ENCODE assay signal across 1 cellular context in the genomic region with DNA sequence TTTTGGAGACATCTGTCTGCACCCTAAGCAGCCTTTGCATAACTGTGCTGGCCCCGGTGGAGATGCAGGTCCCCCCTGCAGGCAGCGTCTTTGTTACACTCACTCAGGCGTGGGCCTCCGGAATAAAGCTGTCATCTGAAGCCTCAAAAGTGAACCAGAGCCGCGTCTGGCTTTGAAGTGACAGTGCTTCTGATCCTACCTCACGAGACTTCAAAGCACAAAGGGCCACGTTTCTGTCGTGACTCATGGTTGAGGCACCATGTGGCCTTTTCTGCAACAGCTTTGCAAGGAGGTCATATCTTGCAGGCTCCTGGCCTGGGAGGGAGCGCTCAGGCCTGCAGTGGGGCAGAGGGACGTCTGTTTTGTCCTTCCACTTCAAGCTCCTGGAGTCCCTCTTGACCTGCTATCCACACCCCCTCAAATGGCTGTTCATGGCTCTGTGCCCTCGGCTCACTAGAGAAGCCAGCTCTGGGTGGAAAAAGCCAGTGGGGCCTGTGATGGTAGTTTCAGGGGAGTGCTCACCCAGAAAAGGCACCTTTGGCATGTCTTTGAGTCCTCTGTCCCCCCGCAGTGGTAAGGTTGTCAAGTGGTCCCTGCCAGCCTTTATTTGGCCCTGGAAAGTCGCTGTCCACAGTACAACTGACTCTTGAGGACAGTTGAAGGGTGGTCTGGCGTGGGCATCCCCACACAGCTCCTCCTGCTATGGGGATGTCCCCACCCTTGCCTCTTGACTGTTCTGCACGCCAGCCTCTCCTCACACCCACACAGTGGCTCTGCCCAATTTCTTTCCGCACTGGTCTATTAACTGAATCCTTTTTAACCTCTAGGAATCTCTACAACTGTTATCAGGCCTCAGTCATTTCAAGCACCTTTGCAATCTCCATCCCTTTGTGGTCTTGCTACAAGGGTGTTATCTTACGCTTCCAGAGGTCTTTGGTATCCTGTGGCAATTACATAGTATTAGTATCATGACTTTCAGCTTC.
TF ChIP-seq lines count a peak whose summit lies in the region.

No MANE protein-coding gene starts in this region.

TF ChIP-seq in K562, 482 proteins besides CTCF, POLR2A, EP300 and RAD21 (continued from another document):
- TF ChIP-seq JUND (IDR thresholded peaks at IDR 0.05; ENCODE audit: borderline replicate concordance, low read depth, low read length), result peak; percentile 70; the same call in 1 of the 2 replicates
- TF ChIP-seq JUND (tag; IDR thresholded peaks at IDR 0.05; ENCODE audit: borderline replicate concordance, low read depth, low read length), result peak; percentile 45; the same call in 1 of the 3 replicates
- TF ChIP-seq FOXM1 (IDR thresholded peaks at IDR 0.05; ENCODE audit: low read depth), result 0 out of 2 replicates have a peak, but pooled peaks have one; percentile 14
- no peak for TF ChIP-seq FOXM1 (CRISPR knock-in tag; IDR thresholded peaks at IDR 0.05; ENCODE audit: low read depth)
- TF ChIP-seq, protein P1, sequence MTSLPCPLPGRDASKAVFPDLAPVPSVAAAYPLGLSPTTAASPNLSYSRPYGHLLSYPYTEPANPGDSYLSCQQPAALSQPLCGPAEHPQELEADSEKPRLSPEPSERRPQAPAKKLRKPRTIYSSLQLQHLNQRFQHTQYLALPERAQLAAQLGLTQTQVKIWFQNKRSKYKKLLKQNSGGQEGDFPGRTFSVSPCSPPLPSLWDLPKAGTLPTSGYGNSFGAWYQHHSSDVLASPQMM (CRISPR knock-in tag; IDR thresholded peaks at IDR 0.05), result no peak
- TF ChIP-seq ATF7 (IDR thresholded peaks at IDR 0.05), result no peak
- TF ChIP-seq ZNF79 (CRISPR knock-in tag; IDR thresholded peaks at IDR 0.05; ENCODE audit: low read depth), result no peak
- TF ChIP-seq, protein P2, sequence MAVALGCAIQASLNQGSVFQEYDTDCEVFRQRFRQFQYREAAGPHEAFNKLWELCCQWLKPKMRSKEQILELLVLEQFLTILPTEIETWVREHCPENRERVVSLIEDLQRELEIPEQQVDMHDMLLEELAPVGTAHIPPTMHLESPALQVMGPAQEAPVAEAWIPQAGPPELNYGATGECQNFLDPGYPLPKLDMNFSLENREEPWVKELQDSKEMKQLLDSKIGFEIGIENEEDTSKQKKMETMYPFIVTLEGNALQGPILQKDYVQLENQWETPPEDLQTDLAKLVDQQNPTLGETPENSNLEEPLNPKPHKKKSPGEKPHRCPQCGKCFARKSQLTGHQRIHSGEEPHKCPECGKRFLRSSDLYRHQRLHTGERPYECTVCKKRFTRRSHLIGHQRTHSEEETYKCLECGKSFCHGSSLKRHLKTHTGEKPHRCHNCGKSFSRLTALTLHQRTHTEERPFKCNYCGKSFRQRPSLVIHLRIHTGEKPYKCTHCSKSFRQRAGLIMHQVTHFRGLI (CRISPR knock-in tag; IDR thresholded peaks at IDR 0.05), result no peak
- TF ChIP-seq ZNF274 (IDR thresholded peaks at IDR 0.05; ENCODE audit: borderline replicate concordance, low read depth, low read length), result no peak
- no peak for TF ChIP-seq SMAD1 (IDR thresholded peaks at IDR 0.05; ENCODE audit: low read depth, low read length, partially characterized antibody)
- no peak for TF ChIP-seq GTF2E2 (tag; IDR thresholded peaks at IDR 0.05)
- TF ChIP-seq, protein P3, sequence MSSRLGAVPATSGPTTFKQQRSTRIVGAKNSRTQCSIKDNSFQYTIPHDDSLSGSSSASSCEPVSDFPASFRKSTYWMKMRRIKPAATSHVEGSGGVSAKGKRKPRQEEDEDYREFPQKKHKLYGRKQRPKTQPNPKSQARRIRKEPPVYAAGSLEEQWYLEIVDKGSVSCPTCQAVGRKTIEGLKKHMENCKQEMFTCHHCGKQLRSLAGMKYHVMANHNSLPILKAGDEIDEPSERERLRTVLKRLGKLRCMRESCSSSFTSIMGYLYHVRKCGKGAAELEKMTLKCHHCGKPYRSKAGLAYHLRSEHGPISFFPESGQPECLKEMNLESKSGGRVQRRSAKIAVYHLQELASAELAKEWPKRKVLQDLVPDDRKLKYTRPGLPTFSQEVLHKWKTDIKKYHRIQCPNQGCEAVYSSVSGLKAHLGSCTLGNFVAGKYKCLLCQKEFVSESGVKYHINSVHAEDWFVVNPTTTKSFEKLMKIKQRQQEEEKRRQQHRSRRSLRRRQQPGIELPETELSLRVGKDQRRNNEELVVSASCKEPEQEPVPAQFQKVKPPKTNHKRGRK (tag; IDR thresholded peaks at IDR 0.05), result no peak
- no peak for TF ChIP-seq PCBP2 (IDR thresholded peaks at IDR 0.05; ENCODE audit: low read depth, low read length, poor library complexity, severe bottlenecking)
- TF ChIP-seq EGR1 (conservative IDR thresholded peaks at IDR 0.05), result no peak
- TF ChIP-seq CBX8 (IDR thresholded peaks at IDR 0.05; ENCODE audit: borderline replicate concordance, extremely low read depth, low read depth, low read length, poor library complexity, severe bottlenecking), result no peak
- TF ChIP-seq TCF7 (IDR thresholded peaks at IDR 0.05; ENCODE audit: borderline replicate concordance), result peak; percentile 69; the same call in 1 of the 2 replicates
- TF ChIP-seq, protein P4, sequence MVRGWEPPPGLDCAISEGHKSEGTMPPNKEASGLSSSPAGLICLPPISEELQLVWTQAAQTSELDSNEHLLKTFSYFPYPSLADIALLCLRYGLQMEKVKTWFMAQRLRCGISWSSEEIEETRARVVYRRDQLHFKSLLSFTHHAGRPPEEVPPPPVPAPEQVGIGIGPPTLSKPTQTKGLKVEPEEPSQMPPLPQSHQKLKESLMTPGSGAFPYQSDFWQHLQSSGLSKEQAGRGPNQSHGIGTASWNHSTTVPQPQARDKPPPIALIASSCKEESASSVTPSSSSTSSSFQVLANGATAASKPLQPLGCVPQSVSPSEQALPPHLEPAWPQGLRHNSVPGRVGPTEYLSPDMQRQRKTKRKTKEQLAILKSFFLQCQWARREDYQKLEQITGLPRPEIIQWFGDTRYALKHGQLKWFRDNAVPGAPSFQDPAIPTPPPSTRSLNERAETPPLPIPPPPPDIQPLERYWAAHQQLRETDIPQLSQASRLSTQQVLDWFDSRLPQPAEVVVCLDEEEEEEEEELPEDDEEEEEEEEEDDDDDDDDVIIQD (CRISPR knock-in tag; IDR thresholded peaks at IDR 0.05), result no peak
- TF ChIP-seq LEF1 (IDR thresholded peaks at IDR 0.05), result peak; percentile 79
- TF ChIP-seq ZNF780A (CRISPR knock-in tag; IDR thresholded peaks at IDR 0.05), result no peak
- TF ChIP-seq STAT5A (IDR thresholded peaks at IDR 0.05; ENCODE audit: borderline replicate concordance, low read length), result peak; percentile 39; the same call in 1 of the 2 replicates
- TF ChIP-seq NCOR1 (IDR thresholded peaks at IDR 0.05), result peak; percentile 48
- TF ChIP-seq HDAC6 (IDR thresholded peaks at IDR 0.05; ENCODE audit: low read depth, low read length), result no peak
- TF ChIP-seq KLF1 (tag; IDR thresholded peaks at IDR 0.05), result no peak
- TF ChIP-seq ZNF57 (CRISPR knock-in tag; IDR thresholded peaks at IDR 0.05), result no peak
- TF ChIP-seq SPI1 (IDR thresholded peaks at IDR 0.05; ENCODE audit: borderline replicate concordance, low read depth, low read length), result no peak
